ENCODE assay signal across 19 cellular contexts in the genomic region with DNA sequence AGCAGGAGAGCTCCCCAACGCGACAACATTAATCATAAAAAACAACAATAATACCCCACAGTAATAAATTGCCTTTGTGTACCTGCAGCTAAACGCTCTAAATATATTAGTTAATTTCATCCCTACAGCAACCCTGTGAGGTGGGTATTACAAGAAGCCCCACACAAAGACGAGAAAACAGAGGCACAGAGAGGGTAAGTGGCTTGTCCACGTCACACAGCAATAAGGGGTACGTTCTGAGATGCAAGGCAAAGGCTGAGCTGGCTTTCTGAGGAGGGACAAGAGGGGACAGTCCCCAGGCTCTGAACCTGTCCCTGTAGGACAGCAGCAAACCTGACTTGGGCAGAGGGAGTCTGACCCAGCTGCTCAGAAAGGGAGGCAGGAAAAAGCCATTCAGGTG.
"Had no signal": no experiment of that assay in that cellular context is flagged by ENCODE, and none has a peak within 500 bp of the region (broad histone marks: within the 10 kb centered on the region; RNA-seq: fewer than 3 reads in every experiment).

No MANE protein-coding gene starts in this region.

- H2AFZ ChIP-seq: hepatocyte had no signal

- H3K4me3 ChIP-seq: hepatocyte, left lung, thoracic aorta, vagina had no signal

- H3K9me3 ChIP-seq: left lung, thoracic aorta, vagina had no signal

- H3K27me3 Mint-ChIP-seq: activated CD4-positive, alpha-beta T cell treated with anti-CD3 and anti-CD28 coated beads, Interleukin-2, amount 10 ng/mL, durations not matched to agents 7 days and 5 days; activated naive CD8-positive, alpha-beta T cell treated with anti-CD3 and anti-CD28 coated beads, Interleukin-2, amount 10 ng/mL, durations not matched to agents 7 days and 5 days; naive thymus-derived CD4-positive, alpha-beta T cell; type B pancreatic cell had no signal

- H3K4me2 ChIP-seq: hepatocyte had no signal

- H3K4me3 Mint-ChIP-seq: activated CD4-positive, alpha-beta T cell treated with anti-CD3 and anti-CD28 coated beads, Interleukin-2, amount 10 ng/mL, durations not matched to agents 7 days and 5 days; activated CD8-positive, alpha-beta T cell treated with anti-CD3 and anti-CD28 coated beads, Interleukin-2, amount 10 ng/mL, durations not matched to agents 7 days and 5 days; activated naive CD8-positive, alpha-beta T cell treated with anti-CD3 and anti-CD28 coated beads, Interleukin-2, amount 10 ng/mL, durations not matched to agents 7 days and 5 days; immature natural killer cell; naive thymus-derived CD4-positive, alpha-beta T cell; neural crest cell; type B pancreatic cell had no signal

- H3K27ac ChIP-seq: hepatocyte, left lung, thoracic aorta, vagina had no signal

- H3K27me3 ChIP-seq: hepatocyte, left lung, vagina had no signal

- DNase-seq: activated CD4-positive, alpha-beta T cell treated with anti-CD3 and anti-CD28 coated beads, Interleukin-2, amount 10 ng/mL, durations not matched to agents 7 days and 5 days; activated CD8-positive, alpha-beta T cell treated with anti-CD3 and anti-CD28 coated beads, Interleukin-2, amount 10 ng/mL, durations not matched to agents 7 days and 5 days; activated naive CD4-positive, alpha-beta T cell; activated naive CD8-positive, alpha-beta T cell treated with anti-CD3 and anti-CD28 coated beads, Interleukin-2, amount 10 ng/mL, durations not matched to agents 7 days and 5 days; amygdala; foreskin melanocyte; glutamatergic neuron; immature natural killer cell; naive thymus-derived CD4-positive, alpha-beta T cell; stimulated activated CD4-positive, alpha-beta T cell treated with anti-CD3 and anti-CD28 coated beads, Interleukin-4, amount 100 ng/mL, for 1 hour; stimulated activated naive CD4-positive, alpha-beta T cell treated with Interleukin-2 at 50 U/mL for 16 hours had no signal

- H3K36me3 Mint-ChIP-seq: type B pancreatic cell had no signal

- H3K9me3 Mint-ChIP-seq: activated CD4-positive, alpha-beta T cell treated with anti-CD3 and anti-CD28 coated beads, Interleukin-2, amount 10 ng/mL, durations not matched to agents 7 days and 5 days; activated naive CD8-positive, alpha-beta T cell treated with anti-CD3 and anti-CD28 coated beads, Interleukin-2, amount 10 ng/mL, durations not matched to agents 7 days and 5 days; immature natural killer cell; naive thymus-derived CD4-positive, alpha-beta T cell; neural crest cell; type B pancreatic cell had no signal

- ATAC-seq: activated CD4-positive, CD25-positive, alpha-beta regulatory T cell treated with anti-CD3 and anti-CD28 coated beads, Interleukin-2, amount 50 U/mL, for 24 hours; activated CD8-positive, alpha-beta T cell treated with anti-CD3 and anti-CD28 coated beads, Interleukin-2, amount 10 ng/mL, durations not matched to agents 7 days and 5 days; left lung; naive thymus-derived CD4-positive, alpha-beta T cell; sciatic nerve had no signal

- H3K27ac Mint-ChIP-seq: activated CD4-positive, alpha-beta T cell treated with anti-CD3 and anti-CD28 coated beads, Interleukin-2, amount 10 ng/mL, durations not matched to agents 7 days and 5 days; activated CD8-positive, alpha-beta T cell treated with anti-CD3 and anti-CD28 coated beads, Interleukin-2, amount 10 ng/mL, durations not matched to agents 7 days and 5 days; activated naive CD8-positive, alpha-beta T cell treated with anti-CD3 and anti-CD28 coated beads, Interleukin-2, amount 10 ng/mL, durations not matched to agents 7 days and 5 days; type B pancreatic cell had no signal
